Comparison of ENCODE assay signal across 8 cellular contexts in the genomic region with DNA sequence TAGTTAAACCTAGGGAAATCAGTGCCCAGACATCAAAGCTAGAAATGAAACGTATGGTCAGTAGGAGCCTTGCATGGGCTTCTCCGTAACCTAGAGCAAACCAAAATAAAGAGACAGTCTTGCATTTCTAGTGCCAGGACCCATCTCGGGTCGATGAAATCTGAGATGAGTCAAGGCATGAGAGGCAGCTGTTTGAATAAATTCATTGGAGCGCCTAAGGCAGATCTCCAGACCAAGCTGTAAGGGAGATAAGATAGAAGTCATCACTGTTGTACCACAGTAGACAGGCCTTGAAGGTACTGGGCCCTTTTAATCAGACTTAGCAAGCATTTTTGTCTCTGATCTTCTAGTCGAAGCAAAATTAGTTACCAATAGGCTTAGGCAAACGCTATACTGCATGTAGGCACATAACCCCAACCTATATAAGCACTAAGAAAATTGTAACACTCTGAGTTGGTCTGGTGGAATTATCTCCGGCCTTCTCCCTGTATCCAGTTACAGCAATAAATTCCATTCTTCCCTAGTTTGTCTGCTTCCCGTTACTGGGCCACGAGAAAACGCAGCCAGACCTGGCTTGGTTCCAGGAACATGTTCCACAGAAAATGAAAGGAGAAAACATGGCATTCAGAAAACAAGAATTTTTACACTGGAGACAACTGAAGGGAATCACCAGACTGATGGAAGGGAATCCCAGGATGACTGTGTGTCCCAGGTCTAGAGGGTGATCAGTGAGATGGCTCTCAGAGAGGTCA. TPM values are rescaled to one million over a fixed set of nuclear protein-coding genes. Genes with fewer than 3 reads are reported as not detected.
A peak's percentile ranks its signal among the peaks of the same experiment; 100 is the strongest.
DNase-seq lines count a peak whose midpoint lies in the region; ATAC-seq and TF ChIP-seq lines count a peak whose summit lies in the region.

No MANE protein-coding gene starts in this region.

- no peaks in the 10 kb centered on the region for H3K4me1 Mint-ChIP-seq in naive thymus-derived CD8-positive, alpha-beta T cell

- ATAC-seq in left cardiac atrium (peak; percentile 54 to 88), sciatic nerve (peak; percentile 70), GM18511 (IDR thresholded peaks at IDR 0.05; ENCODE audit: unreplicated experiment) (no peak), GM18505 (IDR thresholded peaks at IDR 0.05; ENCODE audit: unreplicated experiment) (no peak)
- ATAC-seq in naive thymus-derived CD8-positive, alpha-beta T cell, result no peak

- H3K36me3 Mint-ChIP-seq in naive thymus-derived CD8-positive, alpha-beta T cell, result no peaks in the 10 kb centered on the region

- TF ChIP-seq CTCF in BJ (IDR thresholded peaks at IDR 0.05; ENCODE audit: insufficient read depth, low read depth, low read length), result no peak

- DNase-seq in BJ (ENCODE audit: low read depth) (peak; percentile 53), T1000 (lab: John Stamatoyannopoulos, UW) (peak; percentile 16), left cardiac atrium (peak; percentile 65), sciatic nerve (ENCODE audit: low spot score) (peak; percentile 80)
- no peak for DNase-seq in stimulated activated CD4-positive, alpha-beta T cell treated with anti-CD3 and anti-CD28 coated beads, Interleukin-2, amount 100 ng/mL, for 48 hours
- no peak for DNase-seq in naive thymus-derived CD8-positive, alpha-beta T cell

- POLR2A ChIA-PET in BJ (lab: Charles Lee), result no interaction called here
- POLR2A ChIA-PET in naive thymus-derived CD8-positive, alpha-beta T cell (lab: Charles Lee), result no interaction called here

- H3K27me3 ChIP-seq in BJ (ENCODE audit: control insufficient read depth, insufficient read depth, low read length), result no peaks in the 10 kb centered on the region

- no peaks in the 10 kb centered on the region for H3K36me3 ChIP-seq in BJ (ENCODE audit: control insufficient read depth, insufficient read depth, low read length)

- no peak overlapping the region for H3K4me3 ChIP-seq in BJ (ENCODE audit: low read depth, low read length)

- H3K4me3 Mint-ChIP-seq in naive thymus-derived CD8-positive, alpha-beta T cell, result no peak overlapping the region

- TF ChIP-seq POLR2A in GM18505 (IDR thresholded peaks at IDR 0.05; ENCODE audit: borderline replicate concordance, extremely low read depth, insufficient read depth, insufficient read length), result no peak

- H3K27ac Mint-ChIP-seq in naive thymus-derived CD8-positive, alpha-beta T cell, result peak overlapping the region in 1 of 10 donors; percentile 72

- intact Hi-C loops in left cardiac atrium (cut with DNase I), result no loop called here
- intact Hi-C loops in sciatic nerve (cut with DNase I), result no loop called here

- H3K27me3 Mint-ChIP-seq in naive thymus-derived CD8-positive, alpha-beta T cell, result peaks cover 0 to 7% (median 1%) of the 10 kb centered on the region in 5 donors

- CTCF ChIA-PET in BJ (lab: Yijun Ruan, JAX), result interaction anchor here (0.8 to 2.5 kb wide), 8 partner anchors 11 to 217 kb away, joined by 3 to 9 read pairs (median 4); a partner anchor contains a TSS

- H3K9me3 Mint-ChIP-seq in naive thymus-derived CD8-positive, alpha-beta T cell, result peaks cover 0 to 12% (median 4%) of the 10 kb centered on the region in 9 donors

RNA-seq across cellular contexts. Expression of a gene that starts 21.1 kb away (rescaled TPM):
- polyA plus RNA-seq in BJ (2011; rRNA removed), result 44.2 and 67.7 TPM in 2 replicates
- polyA minus RNA-seq in BJ (2011; rRNA and poly(A)+ RNA removed), result 31.3 and 43.3 TPM in 2 replicates
- total RNA-seq in left cardiac atrium, result 10 to 100 TPM; 15.4 to 16.7 TPM
- total RNA-seq in sciatic nerve, result 52.9 TPM
- 10 to 100 TPM; 17.3 TPM for total RNA-seq in naive thymus-derived CD8-positive, alpha-beta T cell
- polyA plus RNA-seq in naive thymus-derived CD8-positive, alpha-beta T cell, result 10 to 100 TPM; 22.8 to 23.9 (median 23.2) TPM

Comparison
In these comparisons a context has a peak if more than half of its experiments do, and no peak if none do; other contexts are left out.
1. DNase-seq: peak in BJ (single experiment), T1000 (single experiment), left cardiac atrium (single experiment) and sciatic nerve (single experiment); none in stimulated activated CD4-positive, alpha-beta T cell treated with anti-CD3 and anti-CD28 coated beads, Interleukin-2, amount 100 ng/mL, for 48 hours (0 of 2) and naive thymus-derived CD8-positive, alpha-beta T cell (0 of 10).
2. ATAC-seq: peak in left cardiac atrium (2 of 2) and sciatic nerve (single experiment); none in GM18511 (single experiment), naive thymus-derived CD8-positive, alpha-beta T cell (0 of 2) and GM18505 (single experiment).